ENCODE assay signal across 1 cellular context in the genomic region with DNA sequence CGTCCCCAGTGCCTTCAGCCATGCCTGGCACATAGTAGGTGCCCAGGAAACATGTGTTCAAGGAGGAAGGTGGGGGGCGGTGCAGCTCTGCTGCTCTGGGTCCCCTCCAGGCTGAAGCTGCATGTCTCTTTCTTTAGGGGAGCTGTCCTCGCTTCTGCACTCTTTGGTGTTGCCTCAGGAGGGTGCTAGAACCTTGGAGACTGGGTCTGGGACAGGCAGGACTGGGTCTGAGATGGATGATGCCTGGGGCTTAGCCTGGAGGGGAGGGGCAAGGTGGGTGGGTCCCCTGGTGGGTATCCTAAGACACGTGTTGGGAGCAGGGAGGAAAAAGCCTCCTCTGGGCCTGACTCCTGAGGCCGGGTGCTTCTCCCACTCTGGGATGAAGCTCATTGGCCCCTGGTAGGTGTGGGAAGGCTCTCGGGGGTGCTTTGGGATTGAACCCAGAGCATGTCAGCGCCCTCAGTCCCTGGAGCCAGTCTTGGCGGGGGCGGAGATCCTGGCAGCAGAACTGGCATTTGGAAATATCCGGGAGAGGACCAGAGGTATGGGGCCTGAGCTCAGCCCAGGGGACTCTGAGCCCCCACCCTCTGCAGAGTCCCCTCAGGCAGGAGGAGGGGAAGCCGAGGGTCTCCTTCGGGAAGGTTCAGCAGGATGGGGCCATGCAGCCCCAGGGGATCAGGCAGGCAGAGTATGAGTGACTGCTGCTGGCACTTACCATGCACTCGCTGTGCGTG.
TF ChIP-seq lines count a peak whose summit lies in the region.

No MANE protein-coding gene starts in this region.

TF ChIP-seq in K562, 482 proteins besides CTCF, POLR2A, EP300 and RAD21:
- TF ChIP-seq, protein P1, sequence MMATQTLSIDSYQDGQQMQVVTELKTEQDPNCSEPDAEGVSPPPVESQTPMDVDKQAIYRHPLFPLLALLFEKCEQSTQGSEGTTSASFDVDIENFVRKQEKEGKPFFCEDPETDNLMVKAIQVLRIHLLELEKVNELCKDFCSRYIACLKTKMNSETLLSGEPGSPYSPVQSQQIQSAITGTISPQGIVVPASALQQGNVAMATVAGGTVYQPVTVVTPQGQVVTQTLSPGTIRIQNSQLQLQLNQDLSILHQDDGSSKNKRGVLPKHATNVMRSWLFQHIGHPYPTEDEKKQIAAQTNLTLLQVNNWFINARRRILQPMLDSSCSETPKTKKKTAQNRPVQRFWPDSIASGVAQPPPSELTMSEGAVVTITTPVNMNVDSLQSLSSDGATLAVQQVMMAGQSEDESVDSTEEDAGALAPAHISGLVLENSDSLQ (IDR thresholded peaks at IDR 0.05): 0 out of 2 replicates have a peak, but pooled peaks have one; percentile 26
- TF ChIP-seq, protein P2, sequence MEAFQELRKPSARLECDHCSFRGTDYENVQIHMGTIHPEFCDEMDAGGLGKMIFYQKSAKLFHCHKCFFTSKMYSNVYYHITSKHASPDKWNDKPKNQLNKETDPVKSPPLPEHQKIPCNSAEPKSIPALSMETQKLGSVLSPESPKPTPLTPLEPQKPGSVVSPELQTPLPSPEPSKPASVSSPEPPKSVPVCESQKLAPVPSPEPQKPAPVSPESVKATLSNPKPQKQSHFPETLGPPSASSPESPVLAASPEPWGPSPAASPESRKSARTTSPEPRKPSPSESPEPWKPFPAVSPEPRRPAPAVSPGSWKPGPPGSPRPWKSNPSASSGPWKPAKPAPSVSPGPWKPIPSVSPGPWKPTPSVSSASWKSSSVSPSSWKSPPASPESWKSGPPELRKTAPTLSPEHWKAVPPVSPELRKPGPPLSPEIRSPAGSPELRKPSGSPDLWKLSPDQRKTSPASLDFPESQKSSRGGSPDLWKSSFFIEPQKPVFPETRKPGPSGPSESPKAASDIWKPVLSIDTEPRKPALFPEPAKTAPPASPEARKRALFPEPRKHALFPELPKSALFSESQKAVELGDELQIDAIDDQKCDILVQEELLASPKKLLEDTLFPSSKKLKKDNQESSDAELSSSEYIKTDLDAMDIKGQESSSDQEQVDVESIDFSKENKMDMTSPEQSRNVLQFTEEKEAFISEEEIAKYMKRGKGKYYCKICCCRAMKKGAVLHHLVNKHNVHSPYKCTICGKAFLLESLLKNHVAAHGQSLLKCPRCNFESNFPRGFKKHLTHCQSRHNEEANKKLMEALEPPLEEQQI (IDR thresholded peaks at IDR 0.05): no peak
- TF ChIP-seq CREB1 (IDR thresholded peaks at IDR 0.05) (no peak), CREB1 (CRISPR knock-in tag; IDR thresholded peaks at IDR 0.05) (no peak), WHSC1 (IDR thresholded peaks at IDR 0.05; ENCODE audit: low read length) (no peak), USF1 (CRISPR knock-in tag; IDR thresholded peaks at IDR 0.05) (no peak), SMARCA4 (IDR thresholded peaks at IDR 0.05) (no peak), ZNF668 (CRISPR knock-in tag; IDR thresholded peaks at IDR 0.05) (no peak), ZKSCAN3 (CRISPR knock-in tag; IDR thresholded peaks at IDR 0.05) (no peak), EHMT2 (IDR thresholded peaks at IDR 0.05) (no peak), MCM5 (IDR thresholded peaks at IDR 0.05; ENCODE audit: low read depth) (no peak), ZKSCAN8 (CRISPR knock-in tag; IDR thresholded peaks at IDR 0.05) (no peak), USF2 (CRISPR knock-in tag; IDR thresholded peaks at IDR 0.05) (no peak), ARID2 (IDR thresholded peaks at IDR 0.05) (0 out of 2 replicates have a peak, but pooled peaks have one; percentile 39), ZNF146 (CRISPR knock-in tag; IDR thresholded peaks at IDR 0.05; ENCODE audit: unreplicated experiment) (no peak), MEIS2 (IDR thresholded peaks at IDR 0.05; ENCODE audit: partially characterized antibody) (peak; percentile 28), U2AF2 (optimal IDR thresholded peaks at IDR 0.05; ENCODE audit: low read depth, low read length) (no peak), ZNF143 (CRISPR knock-in tag; IDR thresholded peaks at IDR 0.05) (no peak), CC2D1A (IDR thresholded peaks at IDR 0.05) (peak; percentile 26; the same call in 1 of the 2 replicates), ZNF436 (CRISPR knock-in tag; IDR thresholded peaks at IDR 0.05) (no peak), ZNF518B (CRISPR knock-in tag; IDR thresholded peaks at IDR 0.05) (no peak), ZNF212 (CRISPR knock-in tag; IDR thresholded peaks at IDR 0.05) (no peak), MYNN (IDR thresholded peaks at IDR 0.05) (no peak), MYNN (CRISPR knock-in tag; IDR thresholded peaks at IDR 0.05) (no peak), ETS2 (tag; IDR thresholded peaks at IDR 0.05; ENCODE audit: borderline replicate concordance, poor library complexity, severe bottlenecking) (no peak), GTF2A2 (tag; IDR thresholded peaks at IDR 0.05) (no peak), STAT5B (CRISPR knock-in tag; IDR thresholded peaks at IDR 0.05) (no peak), U2AF1 (optimal IDR thresholded peaks at IDR 0.05; ENCODE audit: low read depth, low read length) (no peak), ZKSCAN1 (IDR thresholded peaks at IDR 0.05; ENCODE audit: low read depth, low read length) (peak; percentile 86), SMC3 (conservative IDR thresholded peaks at IDR 0.05; ENCODE audit: insufficient read depth, low read depth, low read length) (peak; percentile 40; the same call in 1 of the 2 replicates), MLX (CRISPR knock-in tag; conservative IDR thresholded peaks at IDR 0.05) (no peak), ASH1L (IDR thresholded peaks at IDR 0.05; ENCODE audit: borderline replicate concordance, low read depth, partially characterized antibody) (no peak), MCM7 (IDR thresholded peaks at IDR 0.05) (no peak), MBD2 (IDR thresholded peaks at IDR 0.05; ENCODE audit: borderline replicate concordance, low read depth) (no peak)
- TF ChIP-seq, protein P3, sequence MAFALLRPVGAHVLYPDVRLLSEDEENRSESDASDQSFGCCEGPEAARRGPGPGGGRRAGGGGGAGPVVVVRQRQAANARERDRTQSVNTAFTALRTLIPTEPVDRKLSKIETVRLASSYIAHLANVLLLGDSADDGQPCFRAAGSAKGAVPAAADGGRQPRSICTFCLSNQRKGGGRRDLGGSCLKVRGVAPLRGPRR (CRISPR knock-in tag; IDR thresholded peaks at IDR 0.05): no peak
- TF ChIP-seq, protein P4, sequence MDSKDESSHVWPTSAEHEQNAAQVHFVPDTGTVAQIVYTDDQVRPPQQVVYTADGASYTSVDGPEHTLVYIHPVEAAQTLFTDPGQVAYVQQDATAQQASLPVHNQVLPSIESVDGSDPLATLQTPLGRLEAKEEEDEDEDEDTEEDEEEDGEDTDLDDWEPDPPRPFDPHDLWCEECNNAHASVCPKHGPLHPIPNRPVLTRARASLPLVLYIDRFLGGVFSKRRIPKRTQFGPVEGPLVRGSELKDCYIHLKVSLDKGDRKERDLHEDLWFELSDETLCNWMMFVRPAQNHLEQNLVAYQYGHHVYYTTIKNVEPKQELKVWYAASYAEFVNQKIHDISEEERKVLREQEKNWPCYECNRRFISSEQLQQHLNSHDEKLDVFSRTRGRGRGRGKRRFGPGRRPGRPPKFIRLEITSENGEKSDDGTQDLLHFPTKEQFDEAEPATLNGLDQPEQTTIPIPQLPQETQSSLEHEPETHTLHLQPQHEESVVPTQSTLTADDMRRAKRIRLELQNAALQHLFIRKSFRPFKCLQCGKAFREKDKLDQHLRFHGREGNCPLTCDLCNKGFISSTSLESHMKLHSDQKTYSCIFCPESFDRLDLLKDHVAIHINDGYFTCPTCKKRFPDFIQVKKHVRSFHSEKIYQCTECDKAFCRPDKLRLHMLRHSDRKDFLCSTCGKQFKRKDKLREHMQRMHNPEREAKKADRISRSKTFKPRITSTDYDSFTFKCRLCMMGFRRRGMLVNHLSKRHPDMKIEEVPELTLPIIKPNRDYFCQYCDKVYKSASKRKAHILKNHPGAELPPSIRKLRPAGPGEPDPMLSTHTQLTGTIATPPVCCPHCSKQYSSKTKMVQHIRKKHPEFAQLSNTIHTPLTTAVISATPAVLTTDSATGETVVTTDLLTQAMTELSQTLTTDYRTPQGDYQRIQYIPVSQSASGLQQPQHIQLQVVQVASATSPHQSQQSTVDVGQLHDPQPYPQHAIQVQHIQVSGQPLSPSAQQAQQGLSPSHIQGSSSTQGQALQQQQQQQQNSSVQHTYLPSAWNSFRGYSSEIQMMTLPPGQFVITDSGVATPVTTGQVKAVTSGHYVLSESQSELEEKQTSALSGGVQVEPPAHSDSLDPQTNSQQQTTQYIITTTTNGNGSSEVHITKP (IDR thresholded peaks at IDR 0.05; ENCODE audit: partially characterized antibody): no peak
